Comparison of ENCODE assay signal across 16 cellular contexts in the genomic region with DNA sequence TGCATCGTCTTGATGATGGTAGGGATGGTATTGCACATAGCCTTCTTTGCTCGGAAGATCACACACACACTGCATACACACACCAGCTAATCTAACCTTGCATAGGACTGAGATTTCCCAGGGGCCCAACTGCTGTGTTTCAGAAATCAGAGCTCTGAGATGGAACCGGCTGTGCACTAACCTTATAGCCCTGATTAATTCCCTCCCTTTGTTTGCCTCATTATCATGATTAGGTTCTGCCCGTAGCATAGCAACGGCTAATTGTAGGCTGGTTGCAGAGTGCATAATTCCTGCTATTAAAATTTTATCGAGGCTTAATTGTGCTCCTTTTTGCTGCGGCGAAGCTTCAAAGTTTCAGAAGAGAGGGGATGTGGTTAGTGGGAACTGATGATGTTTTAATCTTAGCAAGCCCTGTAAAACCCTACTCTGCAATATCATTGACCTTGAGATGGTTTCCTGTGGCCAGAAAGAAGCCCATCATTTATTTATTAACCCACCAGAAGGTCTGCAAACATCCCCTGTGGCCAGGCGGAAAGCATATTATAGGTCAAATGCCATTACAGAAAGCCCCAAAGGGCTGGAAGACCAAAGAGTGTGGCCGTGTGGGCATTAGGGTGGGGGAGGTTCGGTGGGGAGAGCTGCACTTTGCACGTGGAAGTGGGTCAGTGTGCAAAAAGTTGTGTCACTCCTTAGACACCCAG. TPM values are rescaled to one million over a fixed set of nuclear protein-coding genes. Genes with fewer than 3 reads are reported as not detected.
DNase-seq lines count a peak whose midpoint lies in the region; ATAC-seq, FAIRE-seq and TF ChIP-seq lines count a peak whose summit lies in the region.
"Had no signal": no experiment of that assay in that cellular context is flagged by ENCODE, and none has a peak within 500 bp of the region (broad histone marks: within the 10 kb centered on the region; RNA-seq: fewer than 3 reads in every experiment).

No MANE protein-coding gene starts in this region.

- RAD21 ChIA-PET in GM12878 (lab: Charles Lee; ENCODE audit: unreplicated experiment), result interaction anchor here (1.0 to 1.5 kb wide), 2 partner anchors 8 to 18 kb away, joined by 3 to 4 read pairs; no protein-coding TSS in a partner anchor

- DNase-seq in D341Med (ENCODE audit: low spot score), result peak; percentile 81
- peak; percentile 73 for DNase-seq in GM12878 (ENCODE audit: low read depth, low spot score)
- no peak for DNase-seq in SIG-M5 treated with dmso at 0.1 percent for 504 hours (lab: John Stamatoyannopoulos, UW; ENCODE audit: unreplicated experiment)
- no peak for DNase-seq in SHP77 (lab: John Stamatoyannopoulos, UW)
- DNase-seq in esophagus muscularis mucosa (ENCODE audit: extremely low spot score), result no peak
- DNase-seq: activated T-cell treated with anti-CD3 and anti-CD28 coated beads, Interleukin-2, amount 50 U/mL, for 48 hours; BE2C; naive thymus-derived CD4-positive, alpha-beta T cell; NCI-H524 treated with DMSO at 0.1 percent for 48 hours; SHP77 treated with DMSO at 0.1 percent for 48 hours; sigmoid colon had no signal

- SMC1A ChIA-PET in GM12878 (lab: Charles Lee; ENCODE audit: uncharacterized antibody, unreplicated experiment), result interaction anchor here (0.6 to 2.6 kb wide), 6 partner anchors 10 to 172 kb away, joined by 3 to 5 read pairs (median 3); no protein-coding TSS in a partner anchor

- H3K9ac ChIP-seq in GM12878 (ENCODE audit: control insufficient read depth, insufficient read depth, low read length), result no peak overlapping the region

- TF ChIP-seq RAD21 in GM12878 (IDR thresholded peaks at IDR 0.05; ENCODE audit: insufficient read depth, low read depth, low read length), result no peak

- in situ Hi-C loops in GM12878 (cut with MboI), result no loop called here

- FAIRE-seq in GM12878 (lab: Jason Lieb, UNC), result peak; percentile 62

- TF ChIP-seq POLR2A in GM12878 (IDR thresholded peaks at IDR 0.05; ENCODE audit: low read depth, low read length), result no peak
- TF ChIP-seq POLR2A in esophagus muscularis mucosa (IDR thresholded peaks at IDR 0.05; ENCODE audit: low read depth), result no peak

- intact Hi-C loops in GM12878 (cut with micrococcal nuclease; ENCODE audit: unreplicated experiment), result loop anchor here (2.0 kb wide), 1 partner anchor 57 kb away; a partner anchor contains a TSS
- intact Hi-C loops in esophagus muscularis mucosa (cut with DNase I), result no loop called here

- H3K4me1 ChIP-seq in GM12878 (ENCODE audit: control insufficient read depth, insufficient read depth, low read length) (peaks cover 3% of the 10 kb centered on the region; the same call in 1 of the 2 replicates), esophagus muscularis mucosa (no peaks in the 10 kb centered on the region)
- H3K4me1 ChIP-seq: sigmoid colon had no signal

- CTCF ChIA-PET in GM12878 (lab: Yijun Ruan, JAX), result interaction anchor here (1.2 kb wide), 1 partner anchor 359 kb away, joined by 3 read pairs; no protein-coding TSS in a partner anchor

- TF ChIP-seq EP300 in GM12878 (IDR thresholded peaks at IDR 0.05; ENCODE audit: borderline replicate concordance in 1 of 2, control insufficient read depth in 1 of 2, low read depth in 2 of 2, low read length in 2 of 2) (peak; percentile 45 to 61; a peak in 2 of 4 replicates), esophagus muscularis mucosa (IDR thresholded peaks at IDR 0.05) (no peak)

- no TSS peak for BruUV-seq in GM12878 (replicated peaks; lab: Mats Ljungman, UMichigan)

- no peaks in the 10 kb centered on the region for H3K27me3 ChIP-seq in GM12878 (replicated peaks in 1 of 2; ENCODE audit: control insufficient read depth in 2 of 2, insufficient read depth in 2 of 2, low read length in 1 of 2)
- no peaks in the 10 kb centered on the region for H3K27me3 ChIP-seq in esophagus muscularis mucosa
- H3K27me3 ChIP-seq: BE2C, sigmoid colon, suprapubic skin had no signal

- peak overlapping the region; percentile 38; the same call in 1 of the 2 replicates for H3K27ac ChIP-seq in GM12878 (ENCODE audit: control insufficient read depth, insufficient read depth)
- H3K27ac ChIP-seq in esophagus muscularis mucosa (replicated peaks in 1 of 4), result no peak overlapping the region
- H3K27ac ChIP-seq: sigmoid colon, suprapubic skin, VCaP had no signal

- no peaks in the 10 kb centered on the region for H3K9me3 ChIP-seq in GM12878 (replicated peaks; ENCODE audit: control insufficient read depth, insufficient read depth, low read length)
- H3K9me3 ChIP-seq in esophagus muscularis mucosa, result no peaks in the 10 kb centered on the region
- H3K9me3 ChIP-seq: BE2C, sigmoid colon, suprapubic skin had no signal

- H3K36me3 ChIP-seq in GM12878 (ENCODE audit: control insufficient read depth in 2 of 2, insufficient read depth in 2 of 2, low read length in 1 of 2) (no peaks in the 10 kb centered on the region), esophagus muscularis mucosa (no peaks in the 10 kb centered on the region)
- H3K36me3 ChIP-seq: BE2C, sigmoid colon, suprapubic skin had no signal

- WGBS in GM12878 (ENCODE audit: insufficient coverage, insufficient replicate concordance, low lambda C conversion rate, missing lambda C conversion rate), result 43% methylated on average over 12 of the region's 12 CpGs
- 85% methylated on average over 12 of the region's 12 CpGs for WGBS in esophagus muscularis mucosa

- POLR2A ChIA-PET in GM12878 (lab: Charles Lee), result interaction anchor here (0.6 to 1.5 kb wide), 2 partner anchors 11 to 25 kb away, joined by 3 to 6 read pairs; no protein-coding TSS in a partner anchor

- H2AFZ ChIP-seq in GM12878 (ENCODE audit: control insufficient read depth, low read depth, low read length), result no peak overlapping the region

- peak overlapping the region; percentile 57; the same call in 1 of the 2 replicates for H3K4me2 ChIP-seq in GM12878 (ENCODE audit: control insufficient read depth, insufficient read depth)

- no peaks in the 10 kb centered on the region for H4K20me1 ChIP-seq in GM12878 (ENCODE audit: control insufficient read depth, insufficient read depth)

- TF ChIP-seq CTCF in GM12878 (IDR thresholded peaks at IDR 0.05 in 2 of 3, conservative IDR thresholded peaks at IDR 0.05 in 1 of 3; ENCODE audit: control insufficient read depth in 2 of 3, extremely low read depth in 1 of 3, insufficient read depth in 1 of 3, low read depth in 3 of 3, low read length in 3 of 3) (no peak), esophagus muscularis mucosa (IDR thresholded peaks at IDR 0.05) (no peak)

- H3K4me3 ChIP-seq in GM12878 (no peak overlapping the region), esophagus muscularis mucosa (no peak overlapping the region)
- H3K4me3 ChIP-seq: sigmoid colon, suprapubic skin had no signal

- peak; percentile 66 for ATAC-seq in GM19372 (IDR thresholded peaks at IDR 0.05; ENCODE audit: low read depth, unreplicated experiment)
- peak; percentile 81 for ATAC-seq in HG03354 (IDR thresholded peaks at IDR 0.05; ENCODE audit: poor library complexity, severe bottlenecking, unreplicated experiment)
- peak; percentile 89 for ATAC-seq in GM12878
- ATAC-seq in esophagus mucosa, result no peak
- ATAC-seq: naive thymus-derived CD4-positive, alpha-beta T cell had no signal

- H3K79me2 ChIP-seq in GM12878 (ENCODE audit: control insufficient read depth, insufficient read depth, low read length), result no peaks in the 10 kb centered on the region

TF ChIP-seq in GM12878, 131 proteins besides CTCF, POLR2A, EP300 and RAD21 (continues in another document):
- TF ChIP-seq IKZF2 (IDR thresholded peaks at IDR 0.05) (peak; percentile 36 to 52; a peak in 3 of 4 replicates), EZH2 (IDR thresholded peaks at IDR 0.05; ENCODE audit: borderline replicate concordance, control insufficient read depth, low read depth, low read length) (no peak), NFXL1 (IDR thresholded peaks at IDR 0.05; ENCODE audit: borderline replicate concordance) (no peak), CBFB (IDR thresholded peaks at IDR 0.05; ENCODE audit: low read depth) (no peak), IKZF1 (conservative IDR thresholded peaks at IDR 0.05) (peak; percentile 53), NR2F1 (conservative IDR thresholded peaks at IDR 0.05) (peak; percentile 98), BMI1 (IDR thresholded peaks at IDR 0.05; ENCODE audit: borderline replicate concordance) (no peak), MTA2 (IDR thresholded peaks at IDR 0.05; ENCODE audit: low read depth) (peak; percentile 98), CBX5 (IDR thresholded peaks at IDR 0.05; ENCODE audit: low read depth) (no peak)
- TF ChIP-seq, protein P1, sequence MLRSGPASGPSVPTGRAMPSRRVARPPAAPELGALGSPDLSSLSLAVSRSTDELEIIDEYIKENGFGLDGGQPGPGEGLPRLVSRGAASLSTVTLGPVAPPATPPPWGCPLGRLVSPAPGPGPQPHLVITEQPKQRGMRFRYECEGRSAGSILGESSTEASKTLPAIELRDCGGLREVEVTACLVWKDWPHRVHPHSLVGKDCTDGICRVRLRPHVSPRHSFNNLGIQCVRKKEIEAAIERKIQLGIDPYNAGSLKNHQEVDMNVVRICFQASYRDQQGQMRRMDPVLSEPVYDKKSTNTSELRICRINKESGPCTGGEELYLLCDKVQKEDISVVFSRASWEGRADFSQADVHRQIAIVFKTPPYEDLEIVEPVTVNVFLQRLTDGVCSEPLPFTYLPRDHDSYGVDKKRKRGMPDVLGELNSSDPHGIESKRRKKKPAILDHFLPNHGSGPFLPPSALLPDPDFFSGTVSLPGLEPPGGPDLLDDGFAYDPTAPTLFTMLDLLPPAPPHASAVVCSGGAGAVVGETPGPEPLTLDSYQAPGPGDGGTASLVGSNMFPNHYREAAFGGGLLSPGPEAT (IDR thresholded peaks at IDR 0.05; ENCODE audit: low read depth), result peak; percentile 63; the same call in 1 of the 2 replicates

RNA-seq across cellular contexts. Expression of a gene that starts 56.2 kb away (rescaled TPM):
- total RNA-seq in GM12878 (2013; cell fraction: nucleolus; rRNA removed), result 10.4 and 11.3 TPM in 2 replicates
- total RNA-seq in GM12878 (2014; rRNA removed) (2.1 and 2.9 TPM in 2 replicates), GM12878 (2014; rRNA removed; fragmentation: Illumina TruSeq; extraction: Trizol) (2.5 and 3.2 TPM in 2 replicates), GM12878 (2021) (2.1 and 2.8 TPM in 2 replicates), esophagus muscularis mucosa (10 to 100 TPM in 1 of 4 donors, 1 to 10 TPM in 3; 9.6 to 13.2 (median 9.8) TPM), esophagus mucosa (16.0 TPM)
- polyA plus RNA-seq in GM12878 (2011; ENCODE audit: low read depth), result 1.1 TPM
- polyA plus RNA-seq in GM12878 (2011; rRNA removed) (11.9 and 15.5 TPM in 2 replicates), GM12878 (2014; fragmentation: Illumina TruSeq; extraction: Trizol) (3.5 and 4.1 TPM in 2 replicates), GM12878 (2014; fragmentation: Nextera tagmentation; extraction: Ambion mirVana) (1 to 10 TPM; 2.2 to 3.0 TPM), GM12878 (2014; rRNA removed) (1.8 and 2.7 TPM in 2 replicates), GM12878 (2016; fragmentation: Nextera tagmentation; extraction: Ambion mirVana) (1 to 10 TPM; 2.2 to 3.7 TPM)
- 5.6 and 6.3 TPM in 2 replicates for polyA plus RNA-seq in GM12878 (2011; cell fraction: cytosol; rRNA removed)
- polyA plus RNA-seq in GM12878 (2011; cell fraction: nucleus; rRNA removed), result 7.4 and 7.6 TPM in 2 replicates
- 1.1 and 1.2 TPM in 2 replicates for polyA plus RNA-seq in GM12878 (2012)
- 13.9 and 16.7 TPM in 2 replicates for polyA minus RNA-seq in GM12878 (2011; rRNA and poly(A)+ RNA removed)
- 4.8 and 5.6 TPM in 2 replicates for polyA minus RNA-seq in GM12878 (2011; cell fraction: cytosol; rRNA and poly(A)+ RNA removed)
- 7.9 and 13.9 TPM in 2 replicates for polyA minus RNA-seq in GM12878 (2011; cell fraction: nucleus; rRNA and poly(A)+ RNA removed)

Comparison
In these comparisons a context has a peak if more than half of its experiments do, and no peak if none do; other contexts are left out.
1. DNase-seq: peak in D341Med (single experiment) and GM12878 (single experiment); none in SIG-M5 treated with dmso at 0.1 percent for 504 hours (single experiment), SHP77 (0 of 2) and esophagus muscularis mucosa (single experiment).